8 cellular contexts compared by ENCODE assay signal in genomic region chr7:31744294-31744874, GRCh38. TPM values are rescaled to one million over a fixed set of nuclear protein-coding genes. Genes with fewer than 3 reads are reported as not detected.
DNase-seq lines count a peak whose midpoint lies in the region; ATAC-seq lines count a peak whose summit lies in the region.

No MANE protein-coding gene starts in this region.

- no peak overlapping the region for H3K4me3 Mint-ChIP-seq in activated T-cell treated with anti-CD3 and anti-CD28 coated beads, Interleukin-2, amount 50 U/mL, for 72 hours

- H3K36me3 Mint-ChIP-seq in activated T-cell treated with anti-CD3 and anti-CD28 coated beads, Interleukin-2, amount 50 U/mL, for 72 hours (ENCODE audit: insufficient read depth in 2 of 2), result peaks cover 0 to 1% of the 10 kb centered on the region in 2 donors

- H3K4me1 Mint-ChIP-seq in activated T-cell treated with anti-CD3 and anti-CD28 coated beads, Interleukin-2, amount 50 U/mL, for 72 hours (ENCODE audit: low read depth), result no peaks in the 10 kb centered on the region

- H3K9me3 Mint-ChIP-seq in activated T-cell treated with anti-CD3 and anti-CD28 coated beads, Interleukin-2, amount 50 U/mL, for 72 hours, result peaks cover 0 to 2% of the 10 kb centered on the region in 2 donors

- ATAC-seq in GM19351 (IDR thresholded peaks at IDR 0.05; ENCODE audit: unreplicated experiment) (peak; percentile 94), HG03457 (IDR thresholded peaks at IDR 0.05; ENCODE audit: unreplicated experiment) (peak; percentile 52), GM18520 (IDR thresholded peaks at IDR 0.05; ENCODE audit: unreplicated experiment) (no peak)
- ATAC-seq in activated T-cell treated with anti-CD3 and anti-CD28 coated beads, Interleukin-2, amount 50 U/mL, for 72 hours (replicated peaks in 1 of 2), result peak in 1 of 2 donors; percentile 59

- peaks cover 14% of the 10 kb centered on the region for H3K27me3 Mint-ChIP-seq in activated T-cell treated with anti-CD3 and anti-CD28 coated beads, Interleukin-2, amount 50 U/mL, for 72 hours (ENCODE audit: low read depth)

- DNase-seq in DMS 273 treated with DMSO at 0.1 percent for 48 hours (lab: John Stamatoyannopoulos, UW) (peak; percentile 59), NCI-H345 treated with DMSO at 0.1 percent for 48 hours (lab: John Stamatoyannopoulos, UW; ENCODE audit: unreplicated experiment) (peak; percentile 44), glomerular visceral epithelial cell (ENCODE audit: extremely low spot score) (peak; percentile 71), pons (ENCODE audit: low spot score) (peak; percentile 85)
- peak; percentile 41 to 52 for DNase-seq in activated T-cell treated with anti-CD3 and anti-CD28 coated beads, Interleukin-2, amount 50 U/mL, for 72 hours

- no peak overlapping the region for H3K27ac Mint-ChIP-seq in activated T-cell treated with anti-CD3 and anti-CD28 coated beads, Interleukin-2, amount 50 U/mL, for 72 hours

RNA-seq across cellular contexts. Expression of gene PPP1R17, which starts 57.4 kb away (rescaled TPM):
- not detected for total RNA-seq in activated T-cell treated with anti-CD3 and anti-CD28 coated beads, Interleukin-2, amount 50 U/mL, for 72 hours
